ENCODE assay signal across 35 cellular contexts in the genomic region with DNA sequence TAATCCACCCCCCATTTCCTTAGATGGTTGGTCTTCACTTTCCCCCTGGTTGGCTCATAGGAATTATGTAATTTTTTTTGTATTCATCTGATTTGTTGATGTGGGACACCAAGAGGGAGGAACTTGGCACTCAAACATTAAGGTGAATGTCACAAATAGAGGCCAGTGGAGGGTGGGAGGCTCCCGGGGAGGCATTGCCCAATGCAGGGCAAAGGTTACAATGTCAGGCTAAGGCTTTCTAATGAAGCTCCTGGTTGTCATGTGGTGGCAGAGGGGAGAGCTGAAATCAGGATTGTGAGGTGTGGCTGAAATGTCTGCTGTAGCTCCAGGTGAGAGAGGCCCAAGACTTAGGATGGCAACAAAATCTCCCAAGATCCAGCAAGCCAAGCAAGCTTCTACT.
"Had no signal": no experiment of that assay in that cellular context is flagged by ENCODE, and none has a peak within 500 bp of the region (broad histone marks: within the 10 kb centered on the region; RNA-seq: fewer than 3 reads in every experiment).

No MANE protein-coding gene starts in this region.

- H3K4me3 Mint-ChIP-seq: activated CD4-positive, alpha-beta memory T cell treated with anti-CD3 and anti-CD28 coated beads, Interleukin-2, amount 10 ng/mL, durations not matched to agents 7 days and 5 days; activated CD8-positive, alpha-beta memory T cell treated with anti-CD3 and anti-CD28 coated beads, Interleukin-2, amount 10 ng/mL, durations not matched to agents 7 days and 5 days; activated naive CD4-positive, alpha-beta T cell treated with anti-CD3 and anti-CD28 coated beads, Interleukin-2, amount 10 ng/mL, durations not matched to agents 7 days and 5 days; activated naive CD8-positive, alpha-beta T cell; activated naive CD8-positive, alpha-beta T cell treated with anti-CD3 and anti-CD28 coated beads, Interleukin-2, amount 50 U/mL, for 24 hours had no signal

- FAIRE-seq: RCC 7860 had no signal

- H3K27ac ChIP-seq: brain microvascular endothelial cell, RWPE1, WERI-Rb-1 had no signal

- H3K36me3 Mint-ChIP-seq: activated CD8-positive, alpha-beta memory T cell treated with anti-CD3 and anti-CD28 coated beads, Interleukin-2, amount 10 ng/mL, durations not matched to agents 7 days and 5 days; activated naive CD4-positive, alpha-beta T cell treated with anti-CD3 and anti-CD28 coated beads, Interleukin-2, amount 10 ng/mL, durations not matched to agents 7 days and 5 days; activated naive CD8-positive, alpha-beta T cell had no signal

- H3K9me3 Mint-ChIP-seq: activated CD4-positive, alpha-beta memory T cell treated with anti-CD3 and anti-CD28 coated beads, Interleukin-2, amount 10 ng/mL, durations not matched to agents 7 days and 5 days; activated naive CD4-positive, alpha-beta T cell treated with anti-CD3 and anti-CD28 coated beads, Interleukin-2, amount 10 ng/mL, durations not matched to agents 7 days and 5 days; activated naive CD8-positive, alpha-beta T cell treated with anti-CD3 and anti-CD28 coated beads, Interleukin-2, amount 50 U/mL, for 24 hours had no signal

- H3K27me3 ChIP-seq: brain microvascular endothelial cell had no signal

- DNase-seq: activated CD4-positive, alpha-beta memory T cell treated with anti-CD3 and anti-CD28 coated beads, Interleukin-2, amount 10 ng/mL, durations not matched to agents 7 days and 5 days; activated CD4-positive, alpha-beta T cell treated with anti-CD3 and anti-CD28 coated beads for 1 hour; activated CD4-positive, alpha-beta T cell treated with anti-CD3 and anti-CD28 coated beads for 48 hours; activated CD4-positive, CD25-positive, alpha-beta regulatory T cell; activated CD8-positive, alpha-beta memory T cell treated with anti-CD3 and anti-CD28 coated beads for 24 hours; activated CD8-positive, alpha-beta memory T cell treated with anti-CD3 and anti-CD28 coated beads, Interleukin-2, amount 10 ng/mL, durations not matched to agents 7 days and 5 days; activated CD8-positive, alpha-beta memory T cell treated with anti-CD3 and anti-CD28 coated beads, Interleukin-2, amount 50 U/mL, for 48 hours; activated effector memory CD4-positive, alpha-beta T cell treated with Interleukin-2 at 50 U/mL for 16 hours; activated naive CD4-positive, alpha-beta T cell treated with anti-CD3 and anti-CD28 coated beads, Interleukin-2, amount 10 ng/mL, durations not matched to agents 7 days and 5 days; activated naive CD8-positive, alpha-beta T cell treated with anti-CD3 and anti-CD28 coated beads, Interleukin-2, amount 50 U/mL, for 24 hours; activated T-cell treated with anti-CD3 and anti-CD28 coated beads, Interleukin-2, amount 50 U/mL, for 48 hours; anterior cingulate cortex; brain microvascular endothelial cell; central memory CD4-positive, alpha-beta T cell; Karpas-422; KBM-7; NCI-H1048; NCI-H1105 treated with DMSO at 0.1 percent for 48 hours; NCI-H1436; NCI-H1694; NCI-H2029; NCI-H510A; NCI-H526; NCI-H748 treated with DMSO at 0.1 percent for 48 hours; PC-3; SIG-M5; T-helper 1 cell; T-helper 2 cell; T-helper 9 cell; WERI-Rb-1 had no signal

- H3K27ac Mint-ChIP-seq: activated CD4-positive, alpha-beta memory T cell treated with anti-CD3 and anti-CD28 coated beads, Interleukin-2, amount 10 ng/mL, durations not matched to agents 7 days and 5 days; activated CD8-positive, alpha-beta memory T cell treated with anti-CD3 and anti-CD28 coated beads, Interleukin-2, amount 10 ng/mL, durations not matched to agents 7 days and 5 days; activated naive CD4-positive, alpha-beta T cell treated with anti-CD3 and anti-CD28 coated beads, Interleukin-2, amount 10 ng/mL, durations not matched to agents 7 days and 5 days; activated naive CD8-positive, alpha-beta T cell; activated naive CD8-positive, alpha-beta T cell treated with anti-CD3 and anti-CD28 coated beads, Interleukin-2, amount 50 U/mL, for 24 hours had no signal

- ATAC-seq: activated CD8-positive, alpha-beta memory T cell treated with anti-CD3 and anti-CD28 coated beads, Interleukin-2, amount 10 ng/mL, durations not matched to agents 7 days and 5 days; activated naive CD8-positive, alpha-beta T cell treated with anti-CD3 and anti-CD28 coated beads, Interleukin-2, amount 50 U/mL, for 24 hours; PC-3; Right ventricle myocardium inferior; SK-N-SH treated with all-trans-retinoic acid at 6 μM for 48 hours had no signal

- H3K27me3 Mint-ChIP-seq: activated CD4-positive, alpha-beta memory T cell treated with anti-CD3 and anti-CD28 coated beads, Interleukin-2, amount 10 ng/mL, durations not matched to agents 7 days and 5 days had no signal

- H3K36me3 ChIP-seq: brain microvascular endothelial cell, WERI-Rb-1 had no signal
